In the genomic region with DNA sequence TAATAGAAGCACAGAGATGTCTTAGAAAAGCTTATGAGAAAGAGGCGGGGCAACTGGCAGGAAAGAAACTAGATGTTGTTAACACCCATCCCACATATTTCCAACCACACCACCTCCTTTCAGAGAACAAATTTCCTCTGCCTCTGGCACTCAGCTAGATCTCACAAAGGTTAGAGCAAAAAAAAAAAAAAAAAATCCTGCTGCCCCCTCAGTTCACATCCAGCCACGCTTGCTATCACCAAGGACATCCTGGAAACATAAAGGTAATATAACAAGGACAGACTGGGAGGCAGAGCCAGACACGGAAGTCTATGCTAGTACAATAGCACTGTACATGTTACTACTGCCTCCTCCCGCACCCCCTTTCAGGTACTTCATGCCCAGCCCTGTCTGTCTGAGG, we compare ENCODE assay signal across 10 cellular contexts.
DNase-seq lines count a peak whose midpoint lies in the region; ATAC-seq, FAIRE-seq and TF ChIP-seq lines count a peak whose summit lies in the region.
"Had no signal": no experiment of that assay in that cellular context is flagged by ENCODE, and none has a peak within 500 bp of the region (broad histone marks: within the 10 kb centered on the region; RNA-seq: fewer than 3 reads in every experiment).

No MANE protein-coding gene starts in this region.

- intact Hi-C loops in HepG2 (cut with micrococcal nuclease; ENCODE audit: unreplicated experiment), result no loop called here

- no TSS peak for BruUV-seq in HepG2 (replicated peaks; lab: Mats Ljungman, UMichigan)

- H3K4me2 ChIP-seq in HepG2 (ENCODE audit: low read depth, low read length), result peak overlapping the region; percentile 45

- WGBS in HepG2 (ENCODE audit: low lambda C conversion rate), result 47% methylated on average over 4 of the region's 4 CpGs

- TF ChIP-seq EP300 in HepG2 (IDR thresholded peaks at IDR 0.05; ENCODE audit: low read depth in 2 of 2, low read length in 2 of 2), result no peak
- no peak for TF ChIP-seq EP300 in HepG2 (CRISPR knock-in tag; IDR thresholded peaks at IDR 0.05; ENCODE audit: borderline replicate concordance)

- TF ChIP-seq CTCF in HepG2 (CRISPR knock-in tag; IDR thresholded peaks at IDR 0.05) (no peak), D721Med (IDR thresholded peaks at IDR 0.05; ENCODE audit: insufficient read depth, missing control alignments) (no peak)

- H2AFZ ChIP-seq in HepG2 (ENCODE audit: low read length), result peak overlapping the region; percentile 21

- FAIRE-seq in HepG2 (lab: Jason Lieb, UNC) (no peak), D721Med (lab: Jason Lieb, UNC) (no peak)

- peaks cover 32% of the 10 kb centered on the region for H3K4me1 ChIP-seq in HepG2 (ENCODE audit: insufficient read depth, low read length)

- no peaks in the 10 kb centered on the region for H3K27me3 ChIP-seq in HepG2 (ENCODE audit: control insufficient read depth in 1 of 2, insufficient read depth in 2 of 2, low read length in 2 of 2)
- H3K27me3 ChIP-seq: thyroid gland had no signal

- 0 out of 2 replicates have a peak, but pooled peaks cover 5% of the 10 kb centered on the region for H3K9me3 ChIP-seq in HepG2 (ENCODE audit: low read length)
- H3K9me3 ChIP-seq: thyroid gland had no signal

- POLR2A ChIA-PET in HepG2 (lab: Yijun Ruan, JAX), result no interaction called here

- ATAC-seq in HepG2, result peak; percentile 90
- ATAC-seq in GM18873 (IDR thresholded peaks at IDR 0.05; ENCODE audit: low FRiP score, unreplicated experiment), result no peak
- ATAC-seq: Panc1 had no signal

- 0 out of 2 replicates have a peak overlapping the region, but pooled peaks have one; percentile 31 for H3K9ac ChIP-seq in HepG2 (ENCODE audit: insufficient read depth, low read depth, low read length)

- 0 out of 6 replicates have a peak overlapping the region, but pooled peaks of 1 of the 3 experiments have one; percentile 1 for H3K4me3 ChIP-seq in HepG2 (replicated peaks in 1 of 3; ENCODE audit: insufficient read depth in 1 of 3, low read depth in 2 of 3, low read length in 3 of 3)
- H3K4me3 ChIP-seq: thyroid gland had no signal

- peak; percentile 31 for DNase-seq in stimulated activated CD4-positive, alpha-beta T cell treated with anti-CD3 and anti-CD28 coated beads, Interleukin-12 subunit alpha, Interleukin-12 subunit beta, amount 100 ng/mL, for 4 hours
- DNase-seq in stimulated activated CD4-positive, alpha-beta T cell treated with anti-CD3 and anti-CD28 coated beads, Interleukin-2, amount 100 ng/mL, for 48 hours, result no peak
- peak; percentile 40 for DNase-seq in activated T-cell treated with anti-CD3 and anti-CD28 coated beads for 4 hours
- DNase-seq in HepG2 (ENCODE audit: low spot score), result peak; percentile 37
- no peak for DNase-seq in D721Med (ENCODE audit: insufficient read length, low spot score)
- no peak for DNase-seq in NCI-H2227 treated with DMSO at 0.1 percent for 48 hours (lab: John Stamatoyannopoulos, UW)
- DNase-seq in hippocampal formation (lab: John Stamatoyannopoulos, UW), result no peak
- DNase-seq: thyroid gland had no signal

- no peak for TF ChIP-seq RAD21 in HepG2 (CRISPR knock-in tag; IDR thresholded peaks at IDR 0.05)

- H3K36me3 ChIP-seq in HepG2 (replicated peaks in 1 of 2; ENCODE audit: control insufficient read depth in 1 of 2, insufficient read depth in 2 of 2, low read length in 2 of 2), result no peaks in the 10 kb centered on the region
- H3K36me3 ChIP-seq: thyroid gland had no signal

- CTCF ChIA-PET in HepG2 (lab: Yijun Ruan, JAX; ENCODE audit: low intra/inter-chr PET ratio, low total read pairs), result no interaction called here

- in situ Hi-C loops in HepG2 (cut with HindIII; ENCODE audit: extremely low pct_ligation_motif_present, low pct_unique_long_range_greater_than_20kb), result no loop called here

- peak overlapping the region; percentile 75 for H3K27ac ChIP-seq in HepG2 (ENCODE audit: extremely low read length, insufficient read depth, low read length)
- H3K27ac ChIP-seq: thyroid gland had no signal

- no peak for TF ChIP-seq POLR2A in HepG2 (IDR thresholded peaks at IDR 0.05; ENCODE audit: insufficient read depth in 1 of 2, low read depth in 2 of 2, low read length in 2 of 2)

- no peaks in the 10 kb centered on the region for H3K79me2 ChIP-seq in HepG2 (ENCODE audit: insufficient read depth, low read length)

- H4K20me1 ChIP-seq in HepG2 (ENCODE audit: insufficient read depth, low read length), result no peaks in the 10 kb centered on the region

TF ChIP-seq in HepG2, 621 proteins besides CTCF, POLR2A, EP300 and RAD21:
- TF ChIP-seq, protein P1, sequence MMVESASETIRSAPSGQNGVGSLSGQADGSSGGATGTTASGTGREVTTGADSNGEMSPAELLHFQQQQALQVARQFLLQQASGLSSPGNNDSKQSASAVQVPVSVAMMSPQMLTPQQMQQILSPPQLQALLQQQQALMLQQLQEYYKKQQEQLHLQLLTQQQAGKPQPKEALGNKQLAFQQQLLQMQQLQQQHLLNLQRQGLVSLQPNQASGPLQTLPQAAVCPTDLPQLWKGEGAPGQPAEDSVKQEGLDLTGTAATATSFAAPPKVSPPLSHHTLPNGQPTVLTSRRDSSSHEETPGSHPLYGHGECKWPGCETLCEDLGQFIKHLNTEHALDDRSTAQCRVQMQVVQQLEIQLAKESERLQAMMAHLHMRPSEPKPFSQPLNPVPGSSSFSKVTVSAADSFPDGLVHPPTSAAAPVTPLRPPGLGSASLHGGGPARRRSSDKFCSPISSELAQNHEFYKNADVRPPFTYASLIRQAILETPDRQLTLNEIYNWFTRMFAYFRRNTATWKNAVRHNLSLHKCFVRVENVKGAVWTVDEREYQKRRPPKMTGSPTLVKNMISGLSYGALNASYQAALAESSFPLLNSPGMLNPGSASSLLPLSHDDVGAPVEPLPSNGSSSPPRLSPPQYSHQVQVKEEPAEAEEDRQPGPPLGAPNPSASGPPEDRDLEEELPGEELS (CRISPR knock-in tag; IDR thresholded peaks at IDR 0.05), result no peak
- TF ChIP-seq NFYC (CRISPR knock-in tag; IDR thresholded peaks at IDR 0.05) (no peak), U2AF2 (IDR thresholded peaks at IDR 0.05; ENCODE audit: low read depth, low read length) (no peak), SNAI1 (CRISPR knock-in tag; IDR thresholded peaks at IDR 0.05; ENCODE audit: borderline replicate concordance) (no peak), KLF16 (CRISPR knock-in tag; IDR thresholded peaks at IDR 0.05) (0 out of 4 replicates have a peak, but pooled peaks of 1 of the 2 experiments have one; percentile 8), SOX13 (IDR thresholded peaks at IDR 0.05) (no peak), SOX13 (CRISPR knock-in tag; conservative IDR thresholded peaks at IDR 0.05 in 1 of 2, IDR thresholded peaks at IDR 0.05 in 1 of 2) (0 out of 4 replicates have a peak, but pooled peaks of 1 of the 2 experiments have one; percentile 5), MIER3 (CRISPR knock-in tag; IDR thresholded peaks at IDR 0.05; ENCODE audit: borderline replicate concordance) (no peak)
- TF ChIP-seq, protein P2, sequence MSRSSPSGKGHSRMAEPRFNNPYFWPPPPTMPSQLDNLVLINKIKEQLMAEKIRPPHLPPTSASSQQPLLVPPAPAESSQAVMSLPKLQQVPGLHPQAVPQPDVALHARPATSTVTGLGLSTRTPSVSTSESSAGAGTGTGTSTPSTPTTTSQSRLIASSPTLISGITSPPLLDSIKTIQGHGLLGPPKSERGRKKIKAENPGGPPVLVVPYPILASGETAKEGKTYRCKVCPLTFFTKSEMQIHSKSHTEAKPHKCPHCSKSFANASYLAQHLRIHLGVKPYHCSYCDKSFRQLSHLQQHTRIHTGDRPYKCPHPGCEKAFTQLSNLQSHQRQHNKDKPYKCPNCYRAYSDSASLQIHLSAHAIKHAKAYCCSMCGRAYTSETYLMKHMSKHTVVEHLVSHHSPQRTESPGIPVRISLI (CRISPR knock-in tag; IDR thresholded peaks at IDR 0.05; ENCODE audit: borderline replicate concordance), result peak; percentile 69

Comparison
In these comparisons a context has a peak if more than half of its experiments do, and no peak if none do; other contexts are left out.
1. DNase-seq: peak in stimulated activated CD4-positive, alpha-beta T cell treated with anti-CD3 and anti-CD28 coated beads, Interleukin-12 subunit alpha, Interleukin-12 subunit beta, amount 100 ng/mL, for 4 hours (single experiment), activated T-cell treated with anti-CD3 and anti-CD28 coated beads for 4 hours (single experiment) and HepG2 (single experiment); none in stimulated activated CD4-positive, alpha-beta T cell treated with anti-CD3 and anti-CD28 coated beads, Interleukin-2, amount 100 ng/mL, for 48 hours (0 of 2), D721Med (single experiment), NCI-H2227 treated with DMSO at 0.1 percent for 48 hours (single experiment) and hippocampal formation (0 of 2).